ENCODE assay signal across 21 cellular contexts in the genomic region with DNA sequence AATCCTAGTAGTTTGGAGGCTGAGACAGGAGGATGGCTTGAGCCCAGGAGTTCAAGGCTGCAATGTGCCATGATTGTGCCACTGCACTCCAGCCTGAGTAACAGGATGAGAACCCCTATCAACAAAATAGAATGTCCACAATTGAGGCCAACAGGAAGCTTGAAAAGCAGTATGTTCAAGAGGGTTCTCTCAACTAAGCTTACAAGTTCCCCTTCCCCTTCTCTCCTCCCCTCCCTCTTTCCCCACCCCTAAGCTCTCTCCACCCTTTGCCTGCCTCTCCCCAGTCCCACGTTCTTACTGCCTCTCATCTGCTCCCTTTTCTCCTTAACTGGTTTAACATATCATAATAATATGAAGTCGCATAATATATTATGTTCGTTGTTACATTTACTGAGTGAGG.
"Had no signal": no experiment of that assay in that cellular context is flagged by ENCODE, and none has a peak within 500 bp of the region (broad histone marks: within the 10 kb centered on the region; RNA-seq: fewer than 3 reads in every experiment).

No MANE protein-coding gene starts in this region.

- FAIRE-seq: islet of Langerhans, TTC549 had no signal

- H3K9me3 ChIP-seq: breast epithelium, colonic mucosa, esophagus squamous epithelium, gastrocnemius medialis, neutrophil, ovary, psoas muscle, right atrium auricular region, tibial artery had no signal

- H3K27ac ChIP-seq: breast epithelium, colonic mucosa, esophagus squamous epithelium, gastrocnemius medialis, neutrophil, ovary, psoas muscle, right atrium auricular region, tibial artery had no signal

- H3K36me3 ChIP-seq: breast epithelium, colonic mucosa, esophagus squamous epithelium, gastrocnemius medialis, neutrophil, ovary, right atrium auricular region, tibial artery had no signal

- DNase-seq: activated naive CD4-positive, alpha-beta T cell treated with Interleukin-2 at 50 U/mL for 16 hours; activated naive CD8-positive, alpha-beta T cell treated with anti-CD3 and anti-CD28 coated beads for 36 hours; activated T-cell treated with anti-CD3 and anti-CD28 coated beads, Interleukin-2, amount 50 U/mL, for 24 hours; amniotic stem cell; colonic mucosa; esophagus squamous epithelium; gastrocnemius medialis; hippocampal formation; left cardiac atrium; midbrain; natural killer cell; ovary; psoas muscle; stimulated activated naive CD8-positive, alpha-beta T cell treated with anti-CD3 and anti-CD28 coated beads, Interleukin-15, amount 100 ng/mL, for 72 hours; tibial artery had no signal

- H3K4me3 ChIP-seq: breast epithelium, colonic mucosa, esophagus squamous epithelium, gastrocnemius medialis, ovary, psoas muscle, right atrium auricular region, tibial artery had no signal

- H3K4me1 ChIP-seq: breast epithelium, colonic mucosa, esophagus squamous epithelium, gastrocnemius medialis, psoas muscle, right atrium auricular region, tibial artery had no signal

- ATAC-seq: gastrocnemius medialis; left cardiac atrium; natural killer cell; psoas muscle; stimulated activated effector memory CD8-positive, alpha-beta T cell treated with anti-CD3 and anti-CD28 coated beads, Interleukin-12 subunit alpha, Interleukin-12 subunit beta, amount 100 ng/mL, for 72 hours; stimulated activated naive CD8-positive, alpha-beta T cell treated with anti-CD3 and anti-CD28 coated beads, Interleukin-15, amount 100 ng/mL, for 72 hours had no signal

- H3K27me3 ChIP-seq: breast epithelium, colonic mucosa, esophagus squamous epithelium, gastrocnemius medialis, neutrophil, ovary, right atrium auricular region, tibial artery had no signal
